In genomic region chr2:186992597-186992996, GRCh38 we compare ENCODE assay signal across 11 cellular contexts.
DNase-seq lines count a peak whose midpoint lies in the region; ATAC-seq and TF ChIP-seq lines count a peak whose summit lies in the region.
"Had no signal": no experiment of that assay in that cellular context is flagged by ENCODE, and none has a peak within 500 bp of the region (broad histone marks: within the 10 kb centered on the region; RNA-seq: fewer than 3 reads in every experiment).

No MANE protein-coding gene starts in this region.

- DNase-seq in NCI-H146 (lab: John Stamatoyannopoulos, UW): peak; percentile 13
- DNase-seq in NCI-H2227 treated with DMSO at 0.1 percent for 48 hours (lab: John Stamatoyannopoulos, UW): peak; percentile 38
- DNase-seq in fibroblast of pulmonary artery (ENCODE audit: low read depth): peak; percentile 20
- DNase-seq in islet precursor cell: no peak
- DNase-seq: CD8-positive, alpha-beta memory T cell; IMR-90 had no signal

- no peak for TF ChIP-seq CTCF in fibroblast of pulmonary artery (IDR thresholded peaks at IDR 0.05; ENCODE audit: low read length, missing control alignments)

- ATAC-seq in HG03521 (IDR thresholded peaks at IDR 0.05; ENCODE audit: unreplicated experiment) (no peak), HG02870 (IDR thresholded peaks at IDR 0.05; ENCODE audit: unreplicated experiment) (no peak)
- ATAC-seq: A549, HCT116 had no signal

- no peak overlapping the region for H3K4me3 ChIP-seq in fibroblast of pulmonary artery (replicated peaks; ENCODE audit: low read depth, low read length)
- H3K4me3 ChIP-seq: A549, BLaER1 had no signal
